ENCODE assay signal across 18 cellular contexts in genomic region chr11:103486609-103487008, GRCh38.
A peak's percentile ranks its signal among the peaks of the same experiment; 100 is the strongest.
DNase-seq lines count a peak whose midpoint lies in the region; ATAC-seq, FAIRE-seq and TF ChIP-seq lines count a peak whose summit lies in the region.
"Had no signal": no experiment of that assay in that cellular context is flagged by ENCODE, and none has a peak within 500 bp of the region (broad histone marks: within the 10 kb centered on the region; RNA-seq: fewer than 3 reads in every experiment).

No MANE protein-coding gene starts in this region.

- no peak overlapping the region for H3K4me2 ChIP-seq in astrocyte (ENCODE audit: low read length)
- no peak overlapping the region for H3K4me2 ChIP-seq in osteoblast (ENCODE audit: insufficient read depth, low read length)

- 83 to 89% (median 85%) methylated on average over 5 of the region's 5 CpGs for whole genome bisulfite sequencing in heart left ventricle, 4 donors

- H3K4me1 ChIP-seq in astrocyte (ENCODE audit: insufficient read depth, low read length) (no peaks in the 10 kb centered on the region), osteoblast (ENCODE audit: insufficient read depth, low read length) (peaks cover 4% of the 10 kb centered on the region), heart left ventricle (no peaks in the 10 kb centered on the region)
- H3K4me1 ChIP-seq: Peyer's patch had no signal

- H3K79me2 ChIP-seq in astrocyte (ENCODE audit: insufficient read depth, low read length) (no peaks in the 10 kb centered on the region), osteoblast (ENCODE audit: insufficient read depth, low read length) (no peaks in the 10 kb centered on the region)

- no peak for FAIRE-seq in astrocyte (lab: Jason Lieb, UNC)
- FAIRE-seq: GM18507 had no signal

- no peaks in the 10 kb centered on the region for H3K36me3 ChIP-seq in astrocyte (ENCODE audit: insufficient read depth, low read length)
- no peaks in the 10 kb centered on the region for H3K36me3 ChIP-seq in osteoblast (ENCODE audit: insufficient read depth, low read length)
- no peaks in the 10 kb centered on the region for H3K36me3 ChIP-seq in heart left ventricle
- H3K36me3 ChIP-seq: Peyer's patch had no signal

- no peaks in the 10 kb centered on the region for H3K27me3 ChIP-seq in astrocyte (ENCODE audit: insufficient read depth, low read length)
- no peaks in the 10 kb centered on the region for H3K27me3 ChIP-seq in osteoblast (ENCODE audit: insufficient read depth, low read length)
- H3K27me3 ChIP-seq in heart left ventricle: no peaks in the 10 kb centered on the region
- H3K27me3 ChIP-seq: Peyer's patch had no signal

- H3K27ac ChIP-seq in astrocyte (ENCODE audit: low read depth, low read length): no peak overlapping the region
- H3K27ac ChIP-seq in osteoblast (ENCODE audit: low read depth, low read length): no peak overlapping the region
- no peak overlapping the region for H3K27ac ChIP-seq in heart left ventricle
- H3K27ac ChIP-seq: Peyer's patch had no signal

- no peak overlapping the region for H3K9ac ChIP-seq in astrocyte (ENCODE audit: low read length)

- H3K27ac Mint-ChIP-seq in astrocyte (ENCODE audit: unreplicated experiment) (no peak overlapping the region), endothelial cell (ENCODE audit: unreplicated experiment) (no peak overlapping the region)

- H2AFZ ChIP-seq in astrocyte (ENCODE audit: low read depth, low read length) (no peak overlapping the region), osteoblast (ENCODE audit: low read length) (no peak overlapping the region)

- H3K27me3 Mint-ChIP-seq in astrocyte (ENCODE audit: low read depth, unreplicated experiment) (no peaks in the 10 kb centered on the region), endothelial cell (ENCODE audit: unreplicated experiment) (no peaks in the 10 kb centered on the region)

- H3K9me3 ChIP-seq in astrocyte (ENCODE audit: insufficient read depth, low read depth, low read length): peaks cover 3% of the 10 kb centered on the region
- H3K9me3 ChIP-seq in osteoblast (ENCODE audit: low read depth, low read length): no peaks in the 10 kb centered on the region
- H3K9me3 ChIP-seq in heart left ventricle: no peaks in the 10 kb centered on the region
- H3K9me3 ChIP-seq: Peyer's patch had no signal

- H3K4me3 Mint-ChIP-seq in astrocyte (ENCODE audit: unreplicated experiment): no peak overlapping the region
- no peak overlapping the region for H3K4me3 Mint-ChIP-seq in endothelial cell (ENCODE audit: unreplicated experiment)

- H3K9me3 Mint-ChIP-seq in astrocyte (ENCODE audit: unreplicated experiment) (no peaks in the 10 kb centered on the region), endothelial cell (ENCODE audit: unreplicated experiment) (no peaks in the 10 kb centered on the region)

- intact Hi-C loops in heart left ventricle (cut with DNase I): no loop called here

- TF ChIP-seq POLR2A in heart left ventricle (IDR thresholded peaks at IDR 0.05): no peak

- H4K20me1 ChIP-seq in astrocyte (ENCODE audit: insufficient read depth, low read length) (no peaks in the 10 kb centered on the region), osteoblast (ENCODE audit: insufficient read depth, low read length) (no peaks in the 10 kb centered on the region)

- H3K4me1 Mint-ChIP-seq in astrocyte (ENCODE audit: low read depth, unreplicated experiment) (peaks cover 8% of the 10 kb centered on the region), endothelial cell (ENCODE audit: unreplicated experiment) (no peaks in the 10 kb centered on the region)

- H3K4me3 ChIP-seq in astrocyte (ENCODE audit: insufficient read depth, low read depth, low read length) (no peak overlapping the region), osteoblast (ENCODE audit: insufficient read depth, low read length) (no peak overlapping the region), heart left ventricle (no peak overlapping the region)
- H3K4me3 ChIP-seq: Peyer's patch had no signal

- no peak for ATAC-seq in heart left ventricle

- TF ChIP-seq CTCF in astrocyte (IDR thresholded peaks at IDR 0.05; ENCODE audit: insufficient read depth, low read depth, low read length) (no peak), osteoblast (IDR thresholded peaks at IDR 0.05; ENCODE audit: extremely low read depth, low read depth, low read length) (no peak), heart left ventricle (IDR thresholded peaks at IDR 0.05) (no peak), endothelial cell (IDR thresholded peaks at IDR 0.05; ENCODE audit: unreplicated experiment) (no peak)

- H3K36me3 Mint-ChIP-seq in astrocyte (ENCODE audit: low read depth, unreplicated experiment) (peaks cover 2% of the 10 kb centered on the region), endothelial cell (ENCODE audit: low read depth, unreplicated experiment) (no peaks in the 10 kb centered on the region)

- DNase-seq in EL (peak; percentile 16), M059J (ENCODE audit: low read depth) (peak; percentile 12), astrocyte (ENCODE audit: low read depth) (peak; percentile 85), osteoblast (ENCODE audit: insufficient read length, low spot score, missing footprints) (peak; percentile 27), medulla oblongata (ENCODE audit: extremely low spot score) (no peak), heart left ventricle (no peak), endothelial cell (ENCODE audit: low spot score) (no peak), NCI-H1694 treated with DMSO at 0.1 percent for 48 hours (lab: John Stamatoyannopoulos, UW) (no peak)
- DNase-seq: Calu3, DMS79 treated with DMSO at 0.1 percent for 48 hours, H7, KG1, MM.1S, NCI-H2029 treated with DMSO at 0.1 percent for 48 hours, NCI-H69, Peyer's patch, SIG-M5 had no signal

Comparison
In these comparisons a context has a peak if more than half of its experiments do, and no peak if none do; other contexts are left out.
1. DNase-seq: peak in EL (single experiment), M059J (single experiment), astrocyte (single experiment) and osteoblast (single experiment); none in medulla oblongata (single experiment), heart left ventricle (0 of 5), endothelial cell (single experiment) and NCI-H1694 treated with DMSO at 0.1 percent for 48 hours (single experiment).